ENCODE assay signal across 1 cellular context in the genomic region with DNA sequence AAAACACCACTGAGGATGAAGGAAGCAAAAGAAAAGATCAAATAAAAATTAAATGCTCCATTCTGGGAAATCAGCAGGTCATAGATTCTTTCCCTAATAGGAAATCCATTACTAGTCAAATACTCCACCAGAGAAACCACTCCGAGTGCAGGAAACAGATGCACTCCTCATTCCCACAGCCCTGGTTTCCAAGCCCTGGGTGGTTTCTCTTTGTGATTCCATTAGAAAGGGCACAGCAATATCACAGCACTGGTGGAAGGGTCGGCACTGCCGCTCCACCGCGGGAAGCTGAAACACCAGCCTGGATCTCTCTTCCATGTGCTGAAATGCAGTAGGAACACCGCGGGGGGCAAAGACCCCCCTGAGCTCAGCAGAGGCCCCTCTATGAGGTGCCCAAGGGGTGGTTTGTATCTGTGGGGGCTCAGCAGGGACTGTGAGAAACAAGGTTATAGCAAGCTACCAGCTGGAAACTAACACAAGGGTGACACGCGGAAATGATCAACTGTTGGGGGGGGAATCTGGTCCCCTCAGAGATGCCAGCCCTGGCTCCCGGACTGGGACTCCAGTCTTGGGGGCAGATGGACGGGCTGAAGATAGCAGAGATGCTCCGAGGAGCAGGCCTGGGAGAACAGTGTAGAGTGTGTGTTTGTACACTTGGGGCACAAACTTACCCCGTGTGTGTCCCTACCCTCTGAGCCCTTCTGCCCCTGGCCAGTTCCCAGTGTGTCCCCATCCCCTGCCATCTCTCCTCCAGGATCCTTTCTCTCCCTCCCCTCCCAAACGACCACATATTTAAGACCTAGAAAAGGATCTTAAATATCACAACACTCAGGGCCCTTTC.
TF ChIP-seq lines count a peak whose summit lies in the region.

No MANE protein-coding gene starts in this region.

TF ChIP-seq in H1, 55 proteins besides CTCF, POLR2A, EP300 and RAD21:
- TF ChIP-seq JUN (IDR thresholded peaks at IDR 0.05; ENCODE audit: low read depth, low read length) (no peak), KDM1A (IDR thresholded peaks at IDR 0.05; ENCODE audit: borderline replicate concordance, low read length) (no peak), GABPA (IDR thresholded peaks at IDR 0.05; ENCODE audit: borderline replicate concordance, insufficient read depth, low read length) (no peak), SIRT6 (IDR thresholded peaks at IDR 0.05; ENCODE audit: low read length) (no peak), YY1 (IDR thresholded peaks at IDR 0.05; ENCODE audit: low read depth, low read length) (no peak), TCF12 (IDR thresholded peaks at IDR 0.05; ENCODE audit: low read depth, low read length) (no peak), NRF1 (IDR thresholded peaks at IDR 0.05; ENCODE audit: low read depth, low read length) (no peak), SIN3A (conservative IDR thresholded peaks at IDR 0.05 in 1 of 2, IDR thresholded peaks at IDR 0.05 in 1 of 2; ENCODE audit: low read depth in 1 of 2, low read length in 2 of 2) (no peak)
- TF ChIP-seq, protein P1, sequence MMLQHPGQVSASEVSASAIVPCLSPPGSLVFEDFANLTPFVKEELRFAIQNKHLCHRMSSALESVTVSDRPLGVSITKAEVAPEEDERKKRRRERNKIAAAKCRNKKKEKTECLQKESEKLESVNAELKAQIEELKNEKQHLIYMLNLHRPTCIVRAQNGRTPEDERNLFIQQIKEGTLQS (IDR thresholded peaks at IDR 0.05; ENCODE audit: insufficient read depth, low read depth, low read length), result no peak
- TF ChIP-seq, protein P2, sequence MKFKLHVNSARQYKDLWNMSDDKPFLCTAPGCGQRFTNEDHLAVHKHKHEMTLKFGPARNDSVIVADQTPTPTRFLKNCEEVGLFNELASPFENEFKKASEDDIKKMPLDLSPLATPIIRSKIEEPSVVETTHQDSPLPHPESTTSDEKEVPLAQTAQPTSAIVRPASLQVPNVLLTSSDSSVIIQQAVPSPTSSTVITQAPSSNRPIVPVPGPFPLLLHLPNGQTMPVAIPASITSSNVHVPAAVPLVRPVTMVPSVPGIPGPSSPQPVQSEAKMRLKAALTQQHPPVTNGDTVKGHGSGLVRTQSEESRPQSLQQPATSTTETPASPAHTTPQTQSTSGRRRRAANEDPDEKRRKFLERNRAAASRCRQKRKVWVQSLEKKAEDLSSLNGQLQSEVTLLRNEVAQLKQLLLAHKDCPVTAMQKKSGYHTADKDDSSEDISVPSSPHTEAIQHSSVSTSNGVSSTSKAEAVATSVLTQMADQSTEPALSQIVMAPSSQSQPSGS (IDR thresholded peaks at IDR 0.05; ENCODE audit: low read length), result no peak
